25 cellular contexts compared by ENCODE assay signal in genomic region chr11:108796551-108796950, GRCh38.
"Had no signal": no experiment of that assay in that cellular context is flagged by ENCODE, and none has a peak within 500 bp of the region (broad histone marks: within the 10 kb centered on the region; RNA-seq: fewer than 3 reads in every experiment).

No MANE protein-coding gene starts in this region.

- H3K9me3 ChIP-seq: esophagus squamous epithelium, neutrophil, pancreas, right lobe of liver, thoracic aorta, tibial nerve, upper lobe of right lung, vagina had no signal

- H3K27me3 Mint-ChIP-seq: effector memory CD8-positive, alpha-beta T cell; memory B cell; stimulated activated naive B cell treated with anti-CD40 and anti-IgM and Interleukin-4, amounts not matched to agents 10 μg/mL and 1 μg/mL and 100 μg/mL, for 72 hours; stimulated activated naive CD8-positive, alpha-beta T cell treated with anti-CD3 and anti-CD28 coated beads, Interleukin-15, Interleukin-2, amounts not matched to agents 100 ng/mL and 50 ng/mL, for 24 hours had no signal

- H3K4me3 Mint-ChIP-seq: effector memory CD8-positive, alpha-beta T cell; memory B cell; natural killer cell; stimulated activated naive B cell treated with anti-CD40 and anti-IgM and Interleukin-4, amounts not matched to agents 10 μg/mL and 1 μg/mL and 100 μg/mL, for 72 hours; stimulated activated naive CD8-positive, alpha-beta T cell treated with anti-CD3 and anti-CD28 coated beads, Interleukin-15, Interleukin-2, amounts not matched to agents 100 ng/mL and 50 ng/mL, for 24 hours had no signal

- H3K4me3 ChIP-seq: esophagus squamous epithelium, lung, pancreas, right lobe of liver, thoracic aorta, tibial nerve, upper lobe of right lung, vagina had no signal

- H3K27ac Mint-ChIP-seq: effector memory CD8-positive, alpha-beta T cell; memory B cell; natural killer cell; stimulated activated naive B cell treated with anti-CD40 and anti-IgM and Interleukin-4, amounts not matched to agents 10 μg/mL and 1 μg/mL and 100 μg/mL, for 72 hours; stimulated activated naive CD8-positive, alpha-beta T cell treated with anti-CD3 and anti-CD28 coated beads, Interleukin-15, Interleukin-2, amounts not matched to agents 100 ng/mL and 50 ng/mL, for 24 hours had no signal

- H3K27ac ChIP-seq: esophagus squamous epithelium, neutrophil, pancreas, right lobe of liver, thoracic aorta, tibial nerve, upper lobe of right lung, vagina had no signal

- H3K36me3 ChIP-seq: esophagus squamous epithelium, neutrophil, pancreas, right lobe of liver, thoracic aorta, tibial nerve, upper lobe of right lung, vagina had no signal

- H3K27me3 ChIP-seq: esophagus squamous epithelium, neutrophil, pancreas, right lobe of liver, tibial nerve, upper lobe of right lung, vagina had no signal

- H3K4me1 ChIP-seq: esophagus squamous epithelium, right lobe of liver, tibial nerve, vagina had no signal

- FAIRE-seq: endometrium, frontal cortex, kidney, pancreas, small intestine had no signal

- H3K9me3 Mint-ChIP-seq: effector memory CD8-positive, alpha-beta T cell; memory B cell; natural killer cell; stimulated activated naive B cell treated with anti-CD40 and anti-IgM and Interleukin-4, amounts not matched to agents 10 μg/mL and 1 μg/mL and 100 μg/mL, for 72 hours had no signal

- H3K36me3 Mint-ChIP-seq: natural killer cell had no signal

- ATAC-seq: effector memory CD8-positive, alpha-beta T cell; left lobe of liver; natural killer cell; pancreas; right lobe of liver; stimulated activated naive B cell treated with anti-CD40 and anti-IgM and Interleukin-4, amounts not matched to agents 10 μg/mL and 1 μg/mL and 100 μg/mL, for 72 hours; upper lobe of right lung had no signal

- DNase-seq: cortex of kidney; effector memory CD8-positive, alpha-beta T cell; erythroblast; esophagus squamous epithelium; head of caudate nucleus; kidney; natural killer cell; pancreas; retina; right lobe of liver; small intestine; stimulated activated CD4-positive, alpha-beta T cell treated with anti-CD3 and anti-CD28 coated beads, Interleukin-15, amount 100 ng/mL, for 24 hours; stimulated activated CD4-positive, alpha-beta T cell treated with anti-CD3 and anti-CD28 coated beads, Interleukin-2, amount 100 ng/mL, for 48 hours; stimulated activated naive B cell treated with anti-CD40 and anti-IgM and Interleukin-4, amounts not matched to agents 10 μg/mL and 1 μg/mL and 100 μg/mL, for 72 hours; upper lobe of right lung had no signal
